In genomic region chr17:75516255-75516618, GRCh38 we compare ENCODE assay signal across 8 cellular contexts. TPM values are rescaled to one million over a fixed set of nuclear protein-coding genes. Genes with fewer than 3 reads are reported as not detected.
DNase-seq lines count a peak whose midpoint lies in the region; ATAC-seq and TF ChIP-seq lines count a peak whose summit lies in the region.

Gene TSEN54 (plus strand): TSS chr17:75516528. CDS start chr17:75516561, 33 bp downstream.

- intact Hi-C loops in esophagus muscularis mucosa (cut with DNase I), result loop anchor here (5.0 to 10.0 kb wide), 2 partner anchors 76 to 231 kb away; partner anchors contain the start of gene SLC25A19

- no peaks in the 10 kb centered on the region for H3K9me3 Mint-ChIP-seq in activated T-cell treated with anti-CD3 and anti-CD28 coated beads, Interleukin-2, amount 50 U/mL, for 72 hours

- H3K4me1 ChIP-seq in esophagus muscularis mucosa, result peaks cover 42 to 64% (median 55%) of the 10 kb centered on the region in 4 donors

- no peak for TF ChIP-seq EP300 in esophagus muscularis mucosa (IDR thresholded peaks at IDR 0.05)

- WGBS in esophagus muscularis mucosa, result 0% methylated on average over 3 of the region's 45 CpGs

- H3K36me3 ChIP-seq in KOPT-K1 (ENCODE audit: insufficient read depth, low read length) (peaks cover 42% of the 10 kb centered on the region), esophagus muscularis mucosa (peaks cover 0 to 39% (median 24%) of the 10 kb centered on the region in 4 donors)

- H3K9me3 ChIP-seq in KOPT-K1 (ENCODE audit: insufficient read depth, low read length, poor library complexity, severe bottlenecking), result no peaks in the 10 kb centered on the region
- H3K9me3 ChIP-seq in esophagus muscularis mucosa, result no peaks in the 10 kb centered on the region

- peak within 1 kb of the TSS; percentile 88 for H3K4me3 Mint-ChIP-seq in activated T-cell treated with anti-CD3 and anti-CD28 coated beads, Interleukin-2, amount 50 U/mL, for 72 hours

- no peak for TF ChIP-seq POLR2A in esophagus muscularis mucosa (IDR thresholded peaks at IDR 0.05; ENCODE audit: low read depth)

- H3K4me1 Mint-ChIP-seq in activated T-cell treated with anti-CD3 and anti-CD28 coated beads, Interleukin-2, amount 50 U/mL, for 72 hours (ENCODE audit: low read depth), result peaks cover 18% of the 10 kb centered on the region

- no peak within 1 kb of the TSS for H3K27ac Mint-ChIP-seq in activated T-cell treated with anti-CD3 and anti-CD28 coated beads, Interleukin-2, amount 50 U/mL, for 72 hours

- DNase-seq in DMS114 treated with DMSO at 0.1 percent for 48 hours (lab: John Stamatoyannopoulos, UW; ENCODE audit: unreplicated experiment) (peak; percentile 69), RKO (ENCODE audit: low spot score) (peak; percentile 90), esophagus muscularis mucosa (ENCODE audit: extremely low spot score) (peak; percentile 96), myocyte (ENCODE audit: low read depth) (peak; percentile 93)
- peak; percentile 98 for DNase-seq in activated T-cell treated with anti-CD3 and anti-CD28 coated beads, Interleukin-2, amount 50 U/mL, for 72 hours
- DNase-seq in stimulated activated CD8-positive, alpha-beta memory T cell treated with anti-CD3 and anti-CD28 coated beads, Interleukin-7, amount 100 ng/mL, for 48 hours (ENCODE audit: extremely low read depth in 1 of 2, low read depth in 1 of 2), result peak; percentile 94 to 95

- no peaks in the 10 kb centered on the region for H3K27me3 ChIP-seq in esophagus muscularis mucosa

- no peaks in the 10 kb centered on the region for H3K27me3 Mint-ChIP-seq in activated T-cell treated with anti-CD3 and anti-CD28 coated beads, Interleukin-2, amount 50 U/mL, for 72 hours (ENCODE audit: low read depth)

- TF ChIP-seq CTCF in esophagus muscularis mucosa (IDR thresholded peaks at IDR 0.05), result no peak

- peak; percentile 63 for ATAC-seq in GM21717 (IDR thresholded peaks at IDR 0.05; ENCODE audit: unreplicated experiment)
- peak; percentile 89 to 91 for ATAC-seq in activated T-cell treated with anti-CD3 and anti-CD28 coated beads, Interleukin-2, amount 50 U/mL, for 72 hours (replicated peaks in 1 of 2)

- peaks cover 0 to 10% of the 10 kb centered on the region in 2 donors for H3K36me3 Mint-ChIP-seq in activated T-cell treated with anti-CD3 and anti-CD28 coated beads, Interleukin-2, amount 50 U/mL, for 72 hours (ENCODE audit: insufficient read depth in 2 of 2)

- peak within 1 kb of the TSS; percentile 76 for H3K27ac ChIP-seq in KOPT-K1 (ENCODE audit: low read depth, low read length, poor library complexity, severe bottlenecking)
- peak within 1 kb of the TSS; percentile 93 to 96 (median 94) for H3K27ac ChIP-seq in esophagus muscularis mucosa (replicated peaks in 1 of 4)

- H3K4me3 ChIP-seq in esophagus muscularis mucosa, result peak within 1 kb of the TSS; percentile 92 to 98 (median 96)

RNA-seq across cellular contexts. Expression of gene TSEN54, which starts in this region (rescaled TPM):
- 10 to 100 TPM; 34.8 to 49.5 TPM for total RNA-seq in activated T-cell treated with anti-CD3 and anti-CD28 coated beads, Interleukin-2, amount 50 U/mL, for 72 hours
- 10 to 100 TPM; 14.5 to 32.1 (median 24.1) TPM for total RNA-seq in esophagus muscularis mucosa
- total RNA-seq in myocyte, result 28.2 and 44.4 TPM in 2 replicates
- 19.9 TPM for polyA plus RNA-seq in myocyte (2012)

Comparison
In these comparisons a context has a peak if more than half of its experiments do, and no peak if none do; other contexts are left out.
1. Peak in every context shown above with its lines: DNase-seq, ATAC-seq, H3K4me3 ChIP-seq and H3K27ac ChIP-seq.